20 cellular contexts compared by ENCODE assay signal in the genomic region with DNA sequence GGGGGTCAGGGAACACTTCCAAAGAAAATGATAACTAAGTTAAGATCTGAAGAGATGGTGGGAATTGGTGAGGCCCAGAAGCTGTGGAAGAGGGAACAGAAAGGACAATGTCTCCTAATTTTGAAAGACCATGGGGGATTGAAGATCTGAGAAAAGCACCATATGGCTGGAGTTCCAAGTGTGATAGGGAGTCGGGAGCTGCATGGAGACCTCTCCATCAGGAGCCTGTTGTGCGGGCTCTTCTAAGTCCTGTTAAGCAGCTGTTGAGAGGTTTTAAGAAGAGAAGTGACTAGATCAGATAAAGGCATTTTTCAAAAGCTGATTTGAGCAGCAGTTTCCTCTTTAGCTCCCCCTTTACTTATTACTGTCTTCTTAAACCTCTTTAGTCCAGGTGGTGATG.
"Had no signal": no experiment of that assay in that cellular context is flagged by ENCODE, and none has a peak within 500 bp of the region (broad histone marks: within the 10 kb centered on the region; RNA-seq: fewer than 3 reads in every experiment).

No MANE protein-coding gene starts in this region.

- H3K4me1 ChIP-seq: colonic mucosa, psoas muscle, right lobe of liver, stomach, testis, upper lobe of left lung had no signal

- H3K9me3 ChIP-seq: colonic mucosa, left ventricle myocardium inferior, psoas muscle, right lobe of liver, stomach, testis, upper lobe of left lung had no signal

- H3K36me3 ChIP-seq: colonic mucosa, left ventricle myocardium inferior, right lobe of liver, stomach, upper lobe of left lung had no signal

- H3K9me3 Mint-ChIP-seq: activated B cell treated with CpG ODN at 0.5 μM for 24 hours; activated naive CD8-positive, alpha-beta T cell treated with anti-CD3 and anti-CD28 coated beads for 36 hours; activated T-cell treated with anti-CD3 and anti-CD28 coated beads, Interleukin-2, amount 50 U/mL, for 72 hours; brain; nephron had no signal

- H3K4me3 Mint-ChIP-seq: activated B cell treated with CpG ODN at 0.5 μM for 24 hours; activated CD8-positive, alpha-beta T cell treated with anti-CD3 and anti-CD28 coated beads, Interleukin-2, amount 10 ng/mL, durations not matched to agents 7 days and 5 days; activated naive CD8-positive, alpha-beta T cell treated with anti-CD3 and anti-CD28 coated beads for 36 hours; activated T-cell treated with anti-CD3 and anti-CD28 coated beads, Interleukin-2, amount 50 U/mL, for 72 hours; brain; nephron had no signal

- FAIRE-seq: kidney, TTC549 had no signal

- H3K27me3 ChIP-seq: colonic mucosa, hepatocyte, right lobe of liver, stomach, testis, upper lobe of left lung had no signal

- H3K36me3 Mint-ChIP-seq: activated naive CD8-positive, alpha-beta T cell treated with anti-CD3 and anti-CD28 coated beads for 36 hours had no signal

- H3K4me1 Mint-ChIP-seq: activated naive CD8-positive, alpha-beta T cell treated with anti-CD3 and anti-CD28 coated beads for 36 hours had no signal

- H3K27me3 Mint-ChIP-seq: activated B cell treated with CpG ODN at 0.5 μM for 24 hours; activated naive CD8-positive, alpha-beta T cell treated with anti-CD3 and anti-CD28 coated beads for 36 hours; brain had no signal

- H3K4me3 ChIP-seq: colonic mucosa, hepatocyte, left ventricle myocardium inferior, psoas muscle, right lobe of liver, stomach, testis, upper lobe of left lung had no signal

- H3K27ac ChIP-seq: colonic mucosa, hepatocyte, left ventricle myocardium inferior, psoas muscle, right lobe of liver, stomach, testis, upper lobe of left lung had no signal

- DNase-seq: activated B cell treated with CpG ODN at 0.5 μM for 24 hours; activated CD4-positive, alpha-beta T cell treated with anti-CD3 and anti-CD28 coated beads for 48 hours; activated CD8-positive, alpha-beta memory T cell treated with anti-CD3 and anti-CD28 coated beads, Interleukin-2, amount 50 U/mL, for 4 hours; activated CD8-positive, alpha-beta T cell treated with anti-CD3 and anti-CD28 coated beads, Interleukin-2, amount 10 ng/mL, durations not matched to agents 7 days and 5 days; activated naive CD8-positive, alpha-beta T cell treated with anti-CD3 and anti-CD28 coated beads for 36 hours; activated T-cell treated with anti-CD3 and anti-CD28 coated beads, Interleukin-2, amount 50 U/mL, for 72 hours; amygdala; central memory CD4-positive, alpha-beta T cell; colonic mucosa; kidney; left ventricle myocardium inferior; psoas muscle; right lobe of liver; stomach; testis; upper lobe of left lung had no signal

- H3K27ac Mint-ChIP-seq: activated B cell treated with CpG ODN at 0.5 μM for 24 hours; activated CD8-positive, alpha-beta T cell treated with anti-CD3 and anti-CD28 coated beads, Interleukin-2, amount 10 ng/mL, durations not matched to agents 7 days and 5 days; activated naive CD8-positive, alpha-beta T cell treated with anti-CD3 and anti-CD28 coated beads for 36 hours; activated T-cell treated with anti-CD3 and anti-CD28 coated beads, Interleukin-2, amount 50 U/mL, for 72 hours; nephron had no signal
